ENCODE assay signal across 8 cellular contexts in the genomic region with DNA sequence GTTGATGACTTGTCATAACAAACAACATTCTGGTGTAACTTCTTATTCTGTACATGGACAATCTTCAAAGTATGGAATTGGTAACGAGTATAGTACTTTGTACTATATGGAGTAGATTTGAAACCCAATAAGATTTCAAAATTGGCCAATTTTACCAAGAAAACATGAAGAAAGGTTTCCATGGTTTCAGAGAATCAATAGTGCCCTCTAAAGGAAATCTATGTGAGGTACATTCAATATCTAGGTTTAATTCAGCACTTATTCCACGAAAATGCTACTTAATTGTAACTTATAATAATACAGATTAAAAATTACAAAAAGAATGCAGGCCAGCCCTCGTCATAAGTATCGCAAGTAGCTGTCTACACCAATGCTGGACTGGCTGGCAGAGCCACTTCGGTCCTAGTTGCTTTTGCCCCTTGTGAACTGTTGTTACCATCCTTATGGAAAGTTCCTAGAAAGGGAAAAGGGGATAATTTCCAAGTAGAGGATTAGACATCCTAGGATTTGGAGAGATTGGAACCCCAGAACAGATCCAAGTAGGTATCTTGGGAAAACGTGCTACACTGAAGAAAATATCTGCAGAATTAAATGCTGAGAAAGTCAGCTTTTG.
A peak's percentile ranks its signal among the peaks of the same experiment; 100 is the strongest.
DNase-seq lines count a peak whose midpoint lies in the region; ATAC-seq and TF ChIP-seq lines count a peak whose summit lies in the region.

No MANE protein-coding gene starts in this region.

- H3K79me2 ChIP-seq in DOHH2 (ENCODE audit: control insufficient read depth, low read length): no peaks in the 10 kb centered on the region

- H3K4me1 Mint-ChIP-seq in glutamatergic neuron (ENCODE audit: low read depth, unreplicated experiment): peaks cover 4% of the 10 kb centered on the region

- DNase-seq in SKM-1 (lab: John Stamatoyannopoulos, UW; ENCODE audit: unreplicated experiment): peak; percentile 29
- DNase-seq in glutamatergic neuron: no peak
- no peak for DNase-seq in suprapubic skin (ENCODE audit: low spot score in 2 of 2)
- no peak for DNase-seq in NCI-H187 treated with DMSO at 0.1 percent for 48 hours (lab: John Stamatoyannopoulos, UW)
- no peak for DNase-seq in stimulated activated naive CD4-positive, alpha-beta T cell treated with Interleukin-2 at 50 U/mL for 16 hours (lab: John Stamatoyannopoulos, UW)

- WGBS in suprapubic skin: 10% methylated on average over 6 of the region's 6 CpGs

- H3K9me2 ChIP-seq in DOHH2 (replicated peaks; ENCODE audit: control insufficient read depth, low read length): no peaks in the 10 kb centered on the region

- H3F3A ChIP-seq in DOHH2 (ENCODE audit: control insufficient read depth, insufficient read depth): no peaks in the 10 kb centered on the region

- H3K4me1 ChIP-seq in DOHH2 (ENCODE audit: control insufficient read depth, low read length) (no peaks in the 10 kb centered on the region), suprapubic skin (peaks cover 6% of the 10 kb centered on the region)

- TF ChIP-seq CTCF in DOHH2 (IDR thresholded peaks at IDR 0.05; ENCODE audit: low read depth, low read length, poor library complexity, severe bottlenecking): peak; percentile 50
- peak; percentile 72 for TF ChIP-seq CTCF in glutamatergic neuron (IDR thresholded peaks at IDR 0.05; ENCODE audit: partially characterized antibody, unreplicated experiment)
- peak in 1 of 2 donors; percentile 33 for TF ChIP-seq CTCF in suprapubic skin (IDR thresholded peaks at IDR 0.05)

- H3K4me3 ChIP-seq in DOHH2 (ENCODE audit: low read length) (no peak overlapping the region), suprapubic skin (no peak overlapping the region)

- H3K27me3 Mint-ChIP-seq in glutamatergic neuron (ENCODE audit: unreplicated experiment): no peaks in the 10 kb centered on the region

- ATAC-seq in HG02852 (IDR thresholded peaks at IDR 0.05; ENCODE audit: unreplicated experiment) (peak; percentile 57), GM21528 (IDR thresholded peaks at IDR 0.05; ENCODE audit: low FRiP score, unreplicated experiment) (no peak)

- H3K27ac Mint-ChIP-seq in glutamatergic neuron (ENCODE audit: unreplicated experiment): no peak overlapping the region

- no peaks in the 10 kb centered on the region for H4K20me1 ChIP-seq in DOHH2 (ENCODE audit: control insufficient read depth, insufficient read depth, low read depth, low read length)

- no peak for TF ChIP-seq POLR2A in suprapubic skin (IDR thresholded peaks at IDR 0.05)

- H3K4me2 ChIP-seq in DOHH2 (ENCODE audit: low read length): no peak overlapping the region

- H3K27ac ChIP-seq in DOHH2 (ENCODE audit: low read depth, low read length) (no peak overlapping the region), suprapubic skin (no peak overlapping the region)

- no peaks in the 10 kb centered on the region for H3K9me3 Mint-ChIP-seq in glutamatergic neuron (ENCODE audit: unreplicated experiment)

- no peaks in the 10 kb centered on the region for H3K9me3 ChIP-seq in DOHH2 (ENCODE audit: control insufficient read depth, insufficient read depth, low read length)
- no peaks in the 10 kb centered on the region for H3K9me3 ChIP-seq in suprapubic skin

- H3K36me3 Mint-ChIP-seq in glutamatergic neuron (ENCODE audit: unreplicated experiment): no peaks in the 10 kb centered on the region

- no peak overlapping the region for H3K4me3 Mint-ChIP-seq in glutamatergic neuron (ENCODE audit: unreplicated experiment)

- no peak for TF ChIP-seq EP300 in suprapubic skin (IDR thresholded peaks at IDR 0.05)

- no peaks in the 10 kb centered on the region for H3K36me3 ChIP-seq in DOHH2 (ENCODE audit: control insufficient read depth, low read length)
- no peaks in the 10 kb centered on the region for H3K36me3 ChIP-seq in suprapubic skin

- H3K27me3 ChIP-seq in DOHH2 (ENCODE audit: control insufficient read depth, low read length): peaks cover 3% of the 10 kb centered on the region; the same call in 1 of the 2 replicates
- no peaks in the 10 kb centered on the region for H3K27me3 ChIP-seq in suprapubic skin
